In genomic region chr6:54236984-54237383, GRCh38 we compare ENCODE assay signal across 2 cellular contexts.
A peak's percentile ranks its signal among the peaks of the same experiment; 100 is the strongest.
TF ChIP-seq lines count a peak whose summit lies in the region.

No MANE protein-coding gene starts in this region.

TF ChIP-seq in HEK293, 187 proteins besides CTCF, POLR2A, EP300 and RAD21:
- TF ChIP-seq MYNN (tag by site-specific recombination; IDR thresholded peaks at IDR 0.05; ENCODE audit: borderline replicate concordance) (no peak), KLF1 (tag by site-specific recombination; IDR thresholded peaks at IDR 0.05) (peak; percentile 85)
TF ChIP-seq in HEK293: peak in this region for 1.

TF ChIP-seq in H1, 55 proteins besides CTCF, POLR2A, EP300 and RAD21:
- TF ChIP-seq RFX5 (IDR thresholded peaks at IDR 0.05; ENCODE audit: borderline replicate concordance, low read depth, low read length) (no peak), POU5F1 (IDR thresholded peaks at IDR 0.05; ENCODE audit: low read depth, low read length) (no peak)
